ENCODE assay signal across 12 cellular contexts in the genomic region with DNA sequence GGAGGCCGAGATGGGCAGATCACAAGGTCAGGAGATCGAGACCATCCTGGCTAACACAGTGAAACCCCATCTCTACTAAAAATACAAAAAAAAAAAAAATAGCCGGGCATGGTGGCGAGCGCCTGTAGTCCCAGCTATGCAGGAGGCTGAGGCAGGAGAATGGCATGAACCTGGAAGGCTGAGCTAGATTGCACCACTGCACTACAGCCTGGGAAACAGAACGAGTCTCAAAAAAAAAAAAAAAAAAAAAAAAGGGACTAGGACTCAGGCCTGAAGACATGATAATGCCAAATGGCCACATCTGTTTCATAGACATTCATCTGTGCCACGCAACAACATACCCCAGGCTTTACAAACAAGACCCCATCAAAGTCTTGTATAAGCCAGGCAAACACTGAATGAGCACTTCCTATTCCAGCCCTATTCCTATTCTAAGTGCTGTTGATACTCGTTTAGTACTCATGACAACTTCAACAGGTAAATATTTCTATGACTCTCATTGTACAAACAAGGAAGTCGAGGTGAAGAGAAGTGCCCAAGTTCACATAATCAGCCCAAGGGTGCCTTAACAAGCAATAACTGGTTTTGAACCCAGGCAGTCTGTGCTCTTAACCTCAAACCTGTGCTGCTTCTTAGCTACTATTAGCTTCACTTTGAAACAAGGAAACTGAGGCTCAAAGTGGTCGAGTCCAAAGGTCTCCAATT. TPM values are rescaled to one million over a fixed set of nuclear protein-coding genes. Genes with fewer than 3 reads are reported as not detected.
DNase-seq lines count a peak whose midpoint lies in the region; ATAC-seq, FAIRE-seq and TF ChIP-seq lines count a peak whose summit lies in the region.
"Had no signal": no experiment of that assay in that cellular context is flagged by ENCODE, and none has a peak within 500 bp of the region (broad histone marks: within the 10 kb centered on the region; RNA-seq: fewer than 3 reads in every experiment).

No MANE protein-coding gene starts in this region.

- H3K9ac ChIP-seq in OCI-LY1 (ENCODE audit: low read length) = no peak overlapping the region

- peaks cover 10% of the 10 kb centered on the region for H3K36me3 Mint-ChIP-seq in T-helper 2 cell treated with Interferon-gamma antibody and Interleukin-4, amounts not matched to agents 5 μg/mL and 100 μg/mL, for 36 hours (ENCODE audit: low read depth)

- H3K4me1 ChIP-seq in OCI-LY1 (ENCODE audit: insufficient read depth, low read length, severe bottlenecking) = peaks cover 15% of the 10 kb centered on the region
- peaks cover 4 to 14% (median 8%) of the 10 kb centered on the region in 3 donors for H3K4me1 ChIP-seq in pancreas

- H3K79me2 ChIP-seq in OCI-LY1 (ENCODE audit: insufficient read depth, low read length) = peaks cover 5% of the 10 kb centered on the region; the same call in 1 of the 2 replicates

- intact Hi-C loops in pancreas (cut with DNase I) = no loop called here

- H4K20me1 ChIP-seq in OCI-LY1 (ENCODE audit: insufficient read depth, low read length) = no peaks in the 10 kb centered on the region

- no peak for DNase-seq in T-helper 2 cell treated with Interferon-gamma antibody and Interleukin-4, amounts not matched to agents 5 μg/mL and 100 μg/mL, for 36 hours (ENCODE audit: low spot score)
- DNase-seq in T-helper 2 cell = no peak
- no peak for DNase-seq in pancreas
- DNase-seq: ACHN, kidney glomerular epithelial cell, NCI-H1417, substantia nigra had no signal

- no peaks in the 10 kb centered on the region for H3K36me3 ChIP-seq in OCI-LY1 (ENCODE audit: insufficient read depth, low read length)
- no peaks in the 10 kb centered on the region for H3K36me3 ChIP-seq in pancreas

- H3K9me3 Mint-ChIP-seq in T-helper 2 cell treated with Interferon-gamma antibody and Interleukin-4, amounts not matched to agents 5 μg/mL and 100 μg/mL, for 36 hours = no peaks in the 10 kb centered on the region

- H3F3A ChIP-seq in OCI-LY1 (ENCODE audit: insufficient read depth, low read length) = no peaks in the 10 kb centered on the region

- no peaks in the 10 kb centered on the region for H3K9me2 ChIP-seq in OCI-LY1 (ENCODE audit: low read depth, low read length)

- no peaks in the 10 kb centered on the region for H3K27me3 Mint-ChIP-seq in T-helper 2 cell treated with Interferon-gamma antibody and Interleukin-4, amounts not matched to agents 5 μg/mL and 100 μg/mL, for 36 hours (ENCODE audit: low read depth)

- no peak for FAIRE-seq in pancreas (lab: Jason Lieb, UNC)

- no peaks in the 10 kb centered on the region for H3K27me3 ChIP-seq in OCI-LY1 (ENCODE audit: insufficient read depth, low read length)
- H3K27me3 ChIP-seq in pancreas = no peaks in the 10 kb centered on the region

- H3K4me2 ChIP-seq in OCI-LY1 (ENCODE audit: low read length) = no peak overlapping the region

- ATAC-seq in esophagus mucosa (peak; percentile 23), pancreas (peak in 3 of 4 donors; percentile 6 to 23 (median 11)), GM21381 (IDR thresholded peaks at IDR 0.05; ENCODE audit: unreplicated experiment) (no peak), HG03460 (IDR thresholded peaks at IDR 0.05; ENCODE audit: unreplicated experiment) (no peak), GM21737 (IDR thresholded peaks at IDR 0.05; ENCODE audit: unreplicated experiment) (no peak)

- H3K27ac ChIP-seq in OCI-LY1 (ENCODE audit: low read depth, low read length, poor library complexity, severe bottlenecking) = peak overlapping the region; percentile 30
- H3K27ac ChIP-seq in pancreas = peak overlapping the region in 2 of 4 donors; percentile 93 to 97

- H3K4me3 ChIP-seq in OCI-LY1 (ENCODE audit: low read depth, low read length, poor library complexity, severe bottlenecking) = no peak overlapping the region
- no peak overlapping the region for H3K4me3 ChIP-seq in pancreas

- H3K27ac Mint-ChIP-seq in T-helper 2 cell treated with Interferon-gamma antibody and Interleukin-4, amounts not matched to agents 5 μg/mL and 100 μg/mL, for 36 hours = peak overlapping the region; percentile 98

- H3K4me1 Mint-ChIP-seq in T-helper 2 cell treated with Interferon-gamma antibody and Interleukin-4, amounts not matched to agents 5 μg/mL and 100 μg/mL, for 36 hours (ENCODE audit: low read depth) = peaks cover 36% of the 10 kb centered on the region

- WGBS in pancreas, 2 donors = 72 to 73% methylated on average over 9 to 10 of the region's 10 CpGs

- no peak for TF ChIP-seq CTCF in OCI-LY1 (IDR thresholded peaks at IDR 0.05; ENCODE audit: low read length)
- TF ChIP-seq CTCF in pancreas (IDR thresholded peaks at IDR 0.05) = no peak

- peak overlapping the region; percentile 95 for H3K4me3 Mint-ChIP-seq in T-helper 2 cell treated with Interferon-gamma antibody and Interleukin-4, amounts not matched to agents 5 μg/mL and 100 μg/mL, for 36 hours

- H3K9me3 ChIP-seq in OCI-LY1 (ENCODE audit: low read length) = no peaks in the 10 kb centered on the region
- no peaks in the 10 kb centered on the region for H3K9me3 ChIP-seq in pancreas

- no peak overlapping the region for H2AFZ ChIP-seq in OCI-LY1 (ENCODE audit: low read length)

RNA-seq across cellular contexts. Expression of a gene that starts 1.7 kb away (rescaled TPM):
- total RNA-seq in esophagus mucosa = 4.3 TPM
- 1 to 10 TPM; 1.5 to 5.7 (median 2.2) TPM for total RNA-seq in pancreas
- 1 to 10 TPM; 4.5 to 7.5 TPM for polyA plus RNA-seq in pancreas

RNA-seq across cellular contexts. Expression of a gene that starts 8.6 kb away (rescaled TPM):
- total RNA-seq in esophagus mucosa (53.8 TPM), pancreas (10 to 100 TPM in 2 of 6 donors, 1 to 10 TPM in 4; 3.3 to 32.3 (median 6.9) TPM)
- polyA plus RNA-seq in pancreas = 1 to 10 TPM; 4.0 to 6.0 TPM

RNA-seq across cellular contexts. Expression of a gene that starts 14.0 kb away (rescaled TPM):
- 20.0 TPM for total RNA-seq in esophagus mucosa
- total RNA-seq in pancreas = 1 to 10 TPM; 3.8 to 5.9 (median 4.8) TPM
- 10 to 100 TPM; 24.8 to 33.0 TPM for polyA plus RNA-seq in pancreas

RNA-seq across cellular contexts. Expression of a gene that starts 34.9 kb away (rescaled TPM):
- total RNA-seq in esophagus mucosa (15.7 TPM), pancreas (10 to 100 TPM; 10.7 to 33.7 (median 14.4) TPM)
- 10 to 100 TPM; 14.3 to 15.3 TPM for polyA plus RNA-seq in pancreas

RNA-seq across cellular contexts. Expression of a gene that starts 35.3 kb away (rescaled TPM):
- total RNA-seq in esophagus mucosa (49.3 TPM), pancreas (10 to 100 TPM in 5 of 6 donors, 1 to 10 TPM in 1; 9.3 to 29.3 (median 18.6) TPM)
- polyA plus RNA-seq in pancreas = 10 to 100 TPM; 23.6 to 34.2 TPM

Comparison
In these comparisons a context has a peak if more than half of its experiments do, and no peak if none do; other contexts are left out.
1. ATAC-seq: peak in esophagus mucosa (single experiment) and pancreas (3 of 4); none in GM21381 (single experiment), HG03460 (single experiment) and GM21737 (single experiment).